8 cellular contexts compared by ENCODE assay signal in genomic region chr1:15847100-15847892, GRCh38. TPM values are rescaled to one million over a fixed set of nuclear protein-coding genes. Genes with fewer than 3 reads are reported as not detected.
DNase-seq lines count a peak whose midpoint lies in the region; ATAC-seq and TF ChIP-seq lines count a peak whose summit lies in the region.

SPEN (plus strand) TSS chr1:15847707; CDS start chr1:15848068, 361 bp downstream.

- in situ Hi-C loops in Caki2 (cut with HindIII; ENCODE audit: low pct_unique_long_range_greater_than_20kb, low sequenced_read_pairs), result no loop called here
- in situ Hi-C loops in endometrial microvascular endothelial cells (cut with HindIII; ENCODE audit: inconsistent ontology term, low pct_unique_long_range_greater_than_20kb, low sequenced_read_pairs), result no loop called here

- H3K36me3 ChIP-seq in OCI-LY1 (ENCODE audit: insufficient read depth, low read length), result 0 out of 2 replicates have a peak, but pooled peaks cover 5% of the 10 kb centered on the region

- peaks cover 35% of the 10 kb centered on the region for H3K4me1 Mint-ChIP-seq in mesothelial cell of epicardium

- no peaks in the 10 kb centered on the region for H3K27me3 Mint-ChIP-seq in mesothelial cell of epicardium (ENCODE audit: low read depth)

- peak within 1 kb of the TSS; percentile 87 for H3K9ac ChIP-seq in OCI-LY1 (ENCODE audit: low read length)

- H3K36me3 Mint-ChIP-seq in mesothelial cell of epicardium, result no peaks in the 10 kb centered on the region

- no peaks in the 10 kb centered on the region for H3K9me2 ChIP-seq in OCI-LY1 (ENCODE audit: low read depth, low read length)

- peaks cover 40% of the 10 kb centered on the region for H3K79me2 ChIP-seq in OCI-LY1 (ENCODE audit: insufficient read depth, low read length)

- DNase-seq in Caki2 (ENCODE audit: low read depth) (peak; percentile 96), HuH-7 (ENCODE audit: low spot score) (peak; percentile 87), mesothelial cell of epicardium (ENCODE audit: low spot score in 2 of 2, unreplicated experiment in 2 of 2) (peak; percentile 98 to 100)
- DNase-seq in activated CD8-positive, alpha-beta memory T cell treated with anti-CD3 and anti-CD28 coated beads, Interleukin-2, amount 50 U/mL, for 4 hours, result peak; percentile 98
- DNase-seq in stimulated activated CD8-positive, alpha-beta memory T cell treated with anti-CD3 and anti-CD28 coated beads, Interleukin-15, amount 100 ng/mL, for 4 hours (ENCODE audit: low read depth in 2 of 2), result peak; percentile 96 to 99

- H3K4me1 ChIP-seq in OCI-LY1 (ENCODE audit: insufficient read depth, low read length, severe bottlenecking), result peaks cover 60% of the 10 kb centered on the region

- ATAC-seq in GM21515 (IDR thresholded peaks at IDR 0.05; ENCODE audit: unreplicated experiment), result peak; percentile 59

- H3K9me3 Mint-ChIP-seq in mesothelial cell of epicardium, result no peaks in the 10 kb centered on the region

- H3K4me3 Mint-ChIP-seq in mesothelial cell of epicardium, result peak within 1 kb of the TSS; percentile 97

- peak within 1 kb of the TSS; percentile 78 for H3K4me2 ChIP-seq in OCI-LY1 (ENCODE audit: low read length)

- peak within 1 kb of the TSS; percentile 90 for H3K4me3 ChIP-seq in OCI-LY1 (ENCODE audit: low read depth, low read length, poor library complexity, severe bottlenecking)

- H3K27ac ChIP-seq in OCI-LY1 (ENCODE audit: low read depth, low read length, poor library complexity, severe bottlenecking), result peak within 1 kb of the TSS; percentile 91

- H2AFZ ChIP-seq in OCI-LY1 (ENCODE audit: low read length), result no peak within 1 kb of the TSS

- TF ChIP-seq CTCF in OCI-LY1 (IDR thresholded peaks at IDR 0.05; ENCODE audit: low read length) (no peak; the same call in 1 of the 2 replicates), mesothelial cell of epicardium (IDR thresholded peaks at IDR 0.05; ENCODE audit: unreplicated experiment) (no peak)

- no peaks in the 10 kb centered on the region for H3K9me3 ChIP-seq in OCI-LY1 (ENCODE audit: low read length)

- peaks cover 5% of the 10 kb centered on the region; the same call in 1 of the 2 replicates for H3F3A ChIP-seq in OCI-LY1 (ENCODE audit: insufficient read depth, low read length)

- no peaks in the 10 kb centered on the region for H4K20me1 ChIP-seq in OCI-LY1 (ENCODE audit: insufficient read depth, low read length)

- peak within 1 kb of the TSS; percentile 99 for H3K27ac Mint-ChIP-seq in mesothelial cell of epicardium

- H3K27me3 ChIP-seq in OCI-LY1 (ENCODE audit: insufficient read depth, low read length), result no peaks in the 10 kb centered on the region

RNA-seq across cellular contexts. Expression of gene SPEN, which starts in this region (rescaled TPM):
- total RNA-seq in Caki2 (2014; rRNA removed; shearing (Covaris generic); ENCODE audit: low replicate concordance), result 6.9 and 9.3 TPM in 2 replicates
- total RNA-seq in endometrial microvascular endothelial cells (ENCODE audit: inconsistent ontology term) (16.5 TPM), mesothelial cell of epicardium (74.5 to 88.0 TPM (median 82.1 TPM) in 3 replicates)

Comparison
In these comparisons a context has a peak if more than half of its experiments do, and no peak if none do; other contexts are left out.
1. Peak in every context shown above with its lines: DNase-seq, ATAC-seq, H3K4me3 ChIP-seq and H3K27ac ChIP-seq.